16 cellular contexts compared by ENCODE assay signal in genomic region chr11:356610-357009, GRCh38. TPM values are rescaled to one million over a fixed set of nuclear protein-coding genes. Genes with fewer than 3 reads are reported as not detected.
DNase-seq lines count a peak whose midpoint lies in the region; ATAC-seq, FAIRE-seq and TF ChIP-seq lines count a peak whose summit lies in the region.
"Had no signal": no experiment of that assay in that cellular context is flagged by ENCODE, and none has a peak within 500 bp of the region (broad histone marks: within the 10 kb centered on the region; RNA-seq: fewer than 3 reads in every experiment).

No MANE protein-coding gene starts in this region.

- no peak overlapping the region for H3K4me3 ChIP-seq in HepG2 (replicated peaks in 1 of 3; ENCODE audit: insufficient read depth in 1 of 3, low read depth in 2 of 3, low read length in 3 of 3)
- H3K4me3 ChIP-seq in right lobe of liver = no peak overlapping the region
- no peak overlapping the region for H3K4me3 ChIP-seq in thymus (ENCODE audit: low read length)
- no peak overlapping the region for H3K4me3 ChIP-seq in H7 (ENCODE audit: insufficient read depth, low read depth, low read length)

- no peak for DNase-seq in HepG2 (ENCODE audit: low spot score)
- DNase-seq in right lobe of liver = no peak
- peak; percentile 16 for DNase-seq in islet precursor cell
- DNase-seq in NCI-H2227 (lab: John Stamatoyannopoulos, UW; ENCODE audit: unreplicated experiment) = no peak
- DNase-seq in H7 = no peak
- DNase-seq: NCI-H524 treated with DMSO at 0.1 percent for 48 hours, SIG-M5 had no signal

- no peak for FAIRE-seq in HepG2 (lab: Jason Lieb, UNC)
- FAIRE-seq: A204.1, G401.6, GM19239 had no signal

- H3K79me2 ChIP-seq in HepG2 (ENCODE audit: insufficient read depth, low read length) = no peaks in the 10 kb centered on the region

- TF ChIP-seq POLR2A in HepG2 (IDR thresholded peaks at IDR 0.05; ENCODE audit: insufficient read depth in 1 of 2, low read depth in 2 of 2, low read length in 2 of 2) (no peak), right lobe of liver (IDR thresholded peaks at IDR 0.05) (no peak)

- H3K36me3 ChIP-seq in HepG2 (replicated peaks in 1 of 2; ENCODE audit: control insufficient read depth in 1 of 2, insufficient read depth in 2 of 2, low read length in 2 of 2) (no peaks in the 10 kb centered on the region), right lobe of liver (no peaks in the 10 kb centered on the region), thymus (ENCODE audit: control insufficient read depth, insufficient read depth) (no peaks in the 10 kb centered on the region), H7 (replicated peaks; ENCODE audit: control insufficient read depth, insufficient read depth, low read length) (no peaks in the 10 kb centered on the region)

- CTCF ChIA-PET in HepG2 (lab: Yijun Ruan, JAX; ENCODE audit: low intra/inter-chr PET ratio, low total read pairs) = no interaction called here

- no peak overlapping the region for H3K4me2 ChIP-seq in HepG2 (ENCODE audit: low read depth, low read length)
- H3K4me2 ChIP-seq: KMS-11 had no signal

- in situ Hi-C loops in HepG2 (cut with HindIII; ENCODE audit: extremely low pct_ligation_motif_present, low pct_unique_long_range_greater_than_20kb) = no loop called here

- TF ChIP-seq CTCF in HepG2 (CRISPR knock-in tag; IDR thresholded peaks at IDR 0.05) (no peak), right lobe of liver (IDR thresholded peaks at IDR 0.05) (no peak)

- no TSS peak for BruUV-seq in HepG2 (replicated peaks; lab: Mats Ljungman, UMichigan)

- no peak overlapping the region for H2AFZ ChIP-seq in HepG2 (ENCODE audit: low read length)

- no peak overlapping the region for H3K9ac ChIP-seq in HepG2 (ENCODE audit: insufficient read depth, low read depth, low read length)
- H3K9ac ChIP-seq: KMS-11 had no signal

- peaks cover 9% of the 10 kb centered on the region for H3K9me3 ChIP-seq in HepG2 (ENCODE audit: low read length)
- no peaks in the 10 kb centered on the region for H3K9me3 ChIP-seq in right lobe of liver
- H3K9me3 ChIP-seq in thymus (ENCODE audit: control insufficient read depth) = peaks cover 4% of the 10 kb centered on the region
- H3K9me3 ChIP-seq: SK-N-SH had no signal

- intact Hi-C loops in HepG2 (cut with micrococcal nuclease; ENCODE audit: unreplicated experiment) (loop anchor here (5.0 kb wide), 1 partner anchor 49 kb away; the partner anchor contains the start of gene IFITM2), right lobe of liver (cut with DNase I) (loop anchor here in 1 of 2 donors (5.0 kb wide), 1 partner anchor 144 kb away; no protein-coding TSS in a partner anchor)

- H4K20me1 ChIP-seq in HepG2 (ENCODE audit: insufficient read depth, low read length) = no peaks in the 10 kb centered on the region

- POLR2A ChIA-PET in HepG2 (lab: Yijun Ruan, JAX) = interaction anchor here (0.9 to 5.0 kb wide), 16 partner anchors 12 to 149 kb away, joined by 3 to 85 read pairs (median 6); partner anchors contain the start of genes BET1L and RIC8A

- H3K4me1 ChIP-seq in HepG2 (ENCODE audit: insufficient read depth, low read length) = peaks cover 51% of the 10 kb centered on the region
- peaks cover 3 to 34% (median 14%) of the 10 kb centered on the region in 4 donors for H3K4me1 ChIP-seq in right lobe of liver
- H3K4me1 ChIP-seq in thymus (ENCODE audit: control insufficient read depth, insufficient read depth, low read length) = peaks cover 13% of the 10 kb centered on the region

- no peak for ATAC-seq in HepG2
- ATAC-seq in right lobe of liver = no peak

- WGBS in HepG2 (ENCODE audit: low lambda C conversion rate) = 77% methylated on average over 6 of the region's 6 CpGs
- WGBS in right lobe of liver (ENCODE audit: insufficient coverage, low coverage, low lambda C conversion rate, missing lambda C conversion rate) = 68% methylated on average over 5 of the region's 6 CpGs
- WGBS in thymus = 82% methylated on average over 6 of the region's 6 CpGs

- TF ChIP-seq EP300 in HepG2 (IDR thresholded peaks at IDR 0.05; ENCODE audit: low read depth in 2 of 2, low read length in 2 of 2) (no peak), HepG2 (CRISPR knock-in tag; IDR thresholded peaks at IDR 0.05; ENCODE audit: borderline replicate concordance) (no peak)

- H3K27ac ChIP-seq in HepG2 (ENCODE audit: extremely low read length, insufficient read depth, low read length) = no peak overlapping the region
- no peak overlapping the region for H3K27ac ChIP-seq in right lobe of liver
- peak overlapping the region; percentile 11 for H3K27ac ChIP-seq in thymus (ENCODE audit: low read depth)
- H3K27ac ChIP-seq: HL-60, KMS-11 had no signal

- TF ChIP-seq RAD21 in HepG2 (CRISPR knock-in tag; IDR thresholded peaks at IDR 0.05) = no peak

- H3K27me3 ChIP-seq in HepG2 (ENCODE audit: control insufficient read depth in 1 of 2, insufficient read depth in 2 of 2, low read length in 2 of 2) = peaks cover 0 to 3% of the 10 kb centered on the region in 2 experiments; a peak in 1 of 5 replicates
- no peaks in the 10 kb centered on the region for H3K27me3 ChIP-seq in right lobe of liver
- no peaks in the 10 kb centered on the region for H3K27me3 ChIP-seq in thymus (ENCODE audit: control insufficient read depth, insufficient read depth)
- H3K27me3 ChIP-seq in H7 (ENCODE audit: control insufficient read depth, insufficient read depth, low read length) = no peaks in the 10 kb centered on the region

RNA-seq across cellular contexts. Expression of gene B4GALNT4, which starts 12.7 kb away (rescaled TPM):
- total RNA-seq in HepG2 (2016; rRNA removed; fragmentation: Illumina TruSeq; extraction: Trizol) = 24.8 and 50.1 TPM in 2 replicates
- total RNA-seq in HepG2 (2016; cell fraction: cytosol; rRNA removed; fragmentation: Illumina TruSeq; extraction: Trizol; ENCODE audit: low read depth) = 13.7 and 15.2 TPM in 2 replicates
- total RNA-seq in HepG2 (2016; cell fraction: insoluble cytoplasmic fraction; rRNA removed; fragmentation: Illumina TruSeq; extraction: Trizol) = 20.5 and 56.5 TPM in 2 replicates
- 36.4 and 42.9 TPM in 2 replicates for total RNA-seq in HepG2 (2016; cell fraction: membrane; rRNA removed; fragmentation: Illumina TruSeq; extraction: Trizol)
- 47.2 and 48.9 TPM in 2 replicates for total RNA-seq in HepG2 (2016; cell fraction: nucleus; rRNA removed; fragmentation: Illumina TruSeq; extraction: Trizol)
- polyA plus RNA-seq in HepG2 (2011; rRNA removed) = 30.5 and 34.4 TPM in 2 replicates
- polyA plus RNA-seq in HepG2 (2011; cell fraction: cytosol; rRNA removed) = 18.4 and 40.1 TPM in 2 replicates
- 268 and 442 TPM in 2 replicates for polyA plus RNA-seq in HepG2 (2011; cell fraction: nucleus; rRNA removed)
- polyA plus RNA-seq in HepG2 (2012) = 19.2 and 34.3 TPM in 2 replicates
- polyA plus RNA-seq in HepG2 (2016; cell fraction: cytosol; fragmentation: Illumina TruSeq; extraction: Trizol; ENCODE audit: low read depth) = 11.8 and 14.2 TPM in 2 replicates
- 26.0 and 28.4 TPM in 2 replicates for polyA plus RNA-seq in HepG2 (2016; cell fraction: insoluble cytoplasmic fraction; fragmentation: Illumina TruSeq; extraction: Trizol; ENCODE audit: low read depth)
- polyA plus RNA-seq in HepG2 (2016; cell fraction: membrane; fragmentation: Illumina TruSeq; extraction: Trizol; ENCODE audit: low read depth) = 26.2 and 30.9 TPM in 2 replicates
- 152 and 159 TPM in 2 replicates for polyA plus RNA-seq in HepG2 (2016; cell fraction: nucleus; fragmentation: Illumina TruSeq; extraction: Trizol; ENCODE audit: insufficient read depth, low read depth)
- 0.07 and 19.7 TPM in 2 replicates for polyA minus RNA-seq in HepG2 (2011; rRNA and poly(A)+ RNA removed; ENCODE audit: low replicate concordance)
- 10.4 and 11.1 TPM in 2 replicates for polyA minus RNA-seq in HepG2 (2011; cell fraction: cytosol; rRNA and poly(A)+ RNA removed)
- 16.9 and 22.4 TPM in 2 replicates for polyA minus RNA-seq in HepG2 (2011; cell fraction: nucleus; rRNA and poly(A)+ RNA removed)
- total RNA-seq in right lobe of liver = under 1 TPM in 2 of 6 experiments, not detected in 4; 0.05 to 0.07 TPM
- 6.1 TPM for polyA plus RNA-seq in thymus
- 56.0 and 62.6 TPM in 2 replicates for total RNA-seq in H7 (2014; rRNA removed; shearing (Covaris generic))
- total RNA-seq: HT-29 had no signal
- polyA plus RNA-seq: CD14-positive monocyte had no signal

RNA-seq across cellular contexts. Expression of gene IFITM3, which starts 36.0 kb away (rescaled TPM):
- total RNA-seq in HepG2 (2016; rRNA removed; fragmentation: Illumina TruSeq; extraction: Trizol) (30.0 and 52.6 TPM in 2 replicates), right lobe of liver (1,000 to 10,000 TPM in 1 of 6 experiments, 100 to 1,000 TPM in 5; 445 to 1,124 (median 694) TPM)
- total RNA-seq in HepG2 (2016; cell fraction: cytosol; rRNA removed; fragmentation: Illumina TruSeq; extraction: Trizol; ENCODE audit: low read depth) = 16.1 and 19.2 TPM in 2 replicates
- total RNA-seq in HepG2 (2016; cell fraction: insoluble cytoplasmic fraction; rRNA removed; fragmentation: Illumina TruSeq; extraction: Trizol) = 27.9 and 45.1 TPM in 2 replicates
- total RNA-seq in HepG2 (2016; cell fraction: membrane; rRNA removed; fragmentation: Illumina TruSeq; extraction: Trizol) = 15.2 and 16.4 TPM in 2 replicates
- 36.7 and 42.1 TPM in 2 replicates for total RNA-seq in HepG2 (2016; cell fraction: nucleus; rRNA removed; fragmentation: Illumina TruSeq; extraction: Trizol)
- polyA plus RNA-seq in HepG2 (2011; rRNA removed) (163 and 182 TPM in 2 replicates), thymus (636 TPM)
- 316 and 459 TPM in 2 replicates for polyA plus RNA-seq in HepG2 (2011; cell fraction: cytosol; rRNA removed)
- polyA plus RNA-seq in HepG2 (2011; cell fraction: nucleus; rRNA removed) = 94.3 and 120 TPM in 2 replicates
- 183 and 441 TPM in 2 replicates for polyA plus RNA-seq in HepG2 (2012)
- polyA plus RNA-seq in HepG2 (2016; cell fraction: cytosol; fragmentation: Illumina TruSeq; extraction: Trizol; ENCODE audit: low read depth) = 87.8 and 96.5 TPM in 2 replicates
- 109 and 136 TPM in 2 replicates for polyA plus RNA-seq in HepG2 (2016; cell fraction: insoluble cytoplasmic fraction; fragmentation: Illumina TruSeq; extraction: Trizol; ENCODE audit: low read depth)
- polyA plus RNA-seq in HepG2 (2016; cell fraction: membrane; fragmentation: Illumina TruSeq; extraction: Trizol; ENCODE audit: low read depth) = 64.1 and 65.9 TPM in 2 replicates
- 219 and 229 TPM in 2 replicates for polyA plus RNA-seq in HepG2 (2016; cell fraction: nucleus; fragmentation: Illumina TruSeq; extraction: Trizol; ENCODE audit: insufficient read depth, low read depth)
- 405 and 668 TPM in 2 replicates for polyA minus RNA-seq in HepG2 (2011; rRNA and poly(A)+ RNA removed; ENCODE audit: low replicate concordance)
- 180 and 184 TPM in 2 replicates for polyA minus RNA-seq in HepG2 (2011; cell fraction: cytosol; rRNA and poly(A)+ RNA removed)
- polyA minus RNA-seq in HepG2 (2011; cell fraction: nucleus; rRNA and poly(A)+ RNA removed) = 31.3 and 46.7 TPM in 2 replicates
- total RNA-seq in H7 (2014; rRNA removed; shearing (Covaris generic)) = 278 and 328 TPM in 2 replicates

RNA-seq across cellular contexts. Expression of gene PKP3, which starts 37.4 kb away (rescaled TPM):
- total RNA-seq in HepG2 (2016; rRNA removed; fragmentation: Illumina TruSeq; extraction: Trizol) (21.1 and 28.7 TPM in 2 replicates), right lobe of liver (1 to 10 TPM in 1 of 6 experiments, under 1 TPM in 2, not detected in 3; 0.43 to 1.5 (median 0.47) TPM)
- total RNA-seq in HepG2 (2016; cell fraction: cytosol; rRNA removed; fragmentation: Illumina TruSeq; extraction: Trizol; ENCODE audit: low read depth) = 5.8 and 6.9 TPM in 2 replicates
- total RNA-seq in HepG2 (2016; cell fraction: insoluble cytoplasmic fraction; rRNA removed; fragmentation: Illumina TruSeq; extraction: Trizol) = 17.5 and 29.7 TPM in 2 replicates
- total RNA-seq in HepG2 (2016; cell fraction: membrane; rRNA removed; fragmentation: Illumina TruSeq; extraction: Trizol) = 13.9 and 14.9 TPM in 2 replicates
- 14.5 and 19.8 TPM in 2 replicates for total RNA-seq in HepG2 (2016; cell fraction: nucleus; rRNA removed; fragmentation: Illumina TruSeq; extraction: Trizol)
- polyA plus RNA-seq in HepG2 (2011; rRNA removed) (18.0 and 25.1 TPM in 2 replicates), thymus (26.5 TPM)
- 13.8 and 24.2 TPM in 2 replicates for polyA plus RNA-seq in HepG2 (2011; cell fraction: cytosol; rRNA removed)
- polyA plus RNA-seq in HepG2 (2011; cell fraction: nucleus; rRNA removed) = 59.8 and 70.5 TPM in 2 replicates
- polyA plus RNA-seq in HepG2 (2012) = 12.9 and 13.0 TPM in 2 replicates
- 4.6 and 4.9 TPM in 2 replicates for polyA plus RNA-seq in HepG2 (2016; cell fraction: cytosol; fragmentation: Illumina TruSeq; extraction: Trizol; ENCODE audit: low read depth)
- polyA plus RNA-seq in HepG2 (2016; cell fraction: insoluble cytoplasmic fraction; fragmentation: Illumina TruSeq; extraction: Trizol; ENCODE audit: low read depth) = 22.3 and 24.1 TPM in 2 replicates
- 7.9 and 9.3 TPM in 2 replicates for polyA plus RNA-seq in HepG2 (2016; cell fraction: membrane; fragmentation: Illumina TruSeq; extraction: Trizol; ENCODE audit: low read depth)
- 38.2 and 40.1 TPM in 2 replicates for polyA plus RNA-seq in HepG2 (2016; cell fraction: nucleus; fragmentation: Illumina TruSeq; extraction: Trizol; ENCODE audit: insufficient read depth, low read depth)
- 30.4 and 42.3 TPM in 2 replicates for polyA minus RNA-seq in HepG2 (2011; rRNA and poly(A)+ RNA removed; ENCODE audit: low replicate concordance)
- polyA minus RNA-seq in HepG2 (2011; cell fraction: cytosol; rRNA and poly(A)+ RNA removed) = 24.6 and 25.2 TPM in 2 replicates
- polyA minus RNA-seq in HepG2 (2011; cell fraction: nucleus; rRNA and poly(A)+ RNA removed) = 9.9 and 14.7 TPM in 2 replicates
- 2.1 and 3.6 TPM in 2 replicates for total RNA-seq in H7 (2014; rRNA removed; shearing (Covaris generic))
- polyA plus RNA-seq: CD14-positive monocyte had no signal

RNA-seq across cellular contexts. Expression of gene IFITM1, which starts 42.8 kb away (rescaled TPM):
- 0.38 TPM in 1 of 2 replicates, not detected in the other for total RNA-seq in HepG2 (2016; rRNA removed; fragmentation: Illumina TruSeq; extraction: Trizol)
- not detected in 2 replicates for total RNA-seq in HepG2 (2016; cell fraction: cytosol; rRNA removed; fragmentation: Illumina TruSeq; extraction: Trizol; ENCODE audit: low read depth)
- 0.24 TPM in 1 of 2 replicates, not detected in the other for total RNA-seq in HepG2 (2016; cell fraction: insoluble cytoplasmic fraction; rRNA removed; fragmentation: Illumina TruSeq; extraction: Trizol)
- 0.34 TPM in 1 of 2 replicates, not detected in the other for total RNA-seq in HepG2 (2016; cell fraction: membrane; rRNA removed; fragmentation: Illumina TruSeq; extraction: Trizol)
- total RNA-seq in HepG2 (2016; cell fraction: nucleus; rRNA removed; fragmentation: Illumina TruSeq; extraction: Trizol) = not detected in 2 replicates
- polyA plus RNA-seq in HepG2 (2011; rRNA removed) = 11.1 and 18.7 TPM in 2 replicates
- polyA plus RNA-seq in HepG2 (2011; cell fraction: cytosol; rRNA removed) = 15.6 and 17.2 TPM in 2 replicates
- polyA plus RNA-seq in HepG2 (2011; cell fraction: nucleus; rRNA removed) = 4.5 and 6.7 TPM in 2 replicates
- 5.0 and 18.1 TPM in 2 replicates for polyA plus RNA-seq in HepG2 (2012)
- polyA plus RNA-seq in HepG2 (2016; cell fraction: cytosol; fragmentation: Illumina TruSeq; extraction: Trizol; ENCODE audit: low read depth) = 0.40 and 0.62 TPM in 2 replicates
- not detected in 2 replicates for polyA plus RNA-seq in HepG2 (2016; cell fraction: insoluble cytoplasmic fraction; fragmentation: Illumina TruSeq; extraction: Trizol; ENCODE audit: low read depth)
- polyA plus RNA-seq in HepG2 (2016; cell fraction: membrane; fragmentation: Illumina TruSeq; extraction: Trizol; ENCODE audit: low read depth) = 0.41 TPM in 1 of 2 replicates, not detected in the other
- polyA plus RNA-seq in HepG2 (2016; cell fraction: nucleus; fragmentation: Illumina TruSeq; extraction: Trizol; ENCODE audit: insufficient read depth, low read depth) = 0.85 and 1.3 TPM in 2 replicates
- polyA minus RNA-seq in HepG2 (2011; rRNA and poly(A)+ RNA removed; ENCODE audit: low replicate concordance) = 15.4 and 536 TPM in 2 replicates
- polyA minus RNA-seq in HepG2 (2011; cell fraction: cytosol; rRNA and poly(A)+ RNA removed) = 4.5 and 5.8 TPM in 2 replicates
- polyA minus RNA-seq in HepG2 (2011; cell fraction: nucleus; rRNA and poly(A)+ RNA removed) = 1.5 and 2.7 TPM in 2 replicates
- total RNA-seq in right lobe of liver = 100 to 1,000 TPM in 2 of 6 experiments, 10 to 100 TPM in 4; 15.7 to 159 (median 72.5) TPM
- 463 TPM for polyA plus RNA-seq in thymus
- total RNA-seq in H7 (2014; rRNA removed; shearing (Covaris generic)) = 1,398 and 1,404 TPM in 2 replicates

RNA-seq across cellular contexts. Expression of gene IFITM2, which starts 49.0 kb away (rescaled TPM):
- total RNA-seq in HepG2 (2016; rRNA removed; fragmentation: Illumina TruSeq; extraction: Trizol) = 10.4 and 13.8 TPM in 2 replicates
- total RNA-seq in HepG2 (2016; cell fraction: cytosol; rRNA removed; fragmentation: Illumina TruSeq; extraction: Trizol; ENCODE audit: low read depth) = 4.6 and 5.5 TPM in 2 replicates
- 11.6 and 12.1 TPM in 2 replicates for total RNA-seq in HepG2 (2016; cell fraction: insoluble cytoplasmic fraction; rRNA removed; fragmentation: Illumina TruSeq; extraction: Trizol)
- total RNA-seq in HepG2 (2016; cell fraction: membrane; rRNA removed; fragmentation: Illumina TruSeq; extraction: Trizol) = 5.2 and 7.6 TPM in 2 replicates
- total RNA-seq in HepG2 (2016; cell fraction: nucleus; rRNA removed; fragmentation: Illumina TruSeq; extraction: Trizol) = 6.0 and 9.0 TPM in 2 replicates
- polyA plus RNA-seq in HepG2 (2011; rRNA removed) = 267 and 289 TPM in 2 replicates
- 371 and 454 TPM in 2 replicates for polyA plus RNA-seq in HepG2 (2011; cell fraction: cytosol; rRNA removed)
- 88.0 and 115 TPM in 2 replicates for polyA plus RNA-seq in HepG2 (2011; cell fraction: nucleus; rRNA removed)
- 111 and 258 TPM in 2 replicates for polyA plus RNA-seq in HepG2 (2012)
- polyA plus RNA-seq in HepG2 (2016; cell fraction: cytosol; fragmentation: Illumina TruSeq; extraction: Trizol; ENCODE audit: low read depth) = 23.4 and 27.5 TPM in 2 replicates
- polyA plus RNA-seq in HepG2 (2016; cell fraction: insoluble cytoplasmic fraction; fragmentation: Illumina TruSeq; extraction: Trizol; ENCODE audit: low read depth) = 52.2 and 56.6 TPM in 2 replicates
- 26.5 and 30.4 TPM in 2 replicates for polyA plus RNA-seq in HepG2 (2016; cell fraction: membrane; fragmentation: Illumina TruSeq; extraction: Trizol; ENCODE audit: low read depth)
- 46.2 and 58.7 TPM in 2 replicates for polyA plus RNA-seq in HepG2 (2016; cell fraction: nucleus; fragmentation: Illumina TruSeq; extraction: Trizol; ENCODE audit: insufficient read depth, low read depth)
- polyA minus RNA-seq in HepG2 (2011; rRNA and poly(A)+ RNA removed; ENCODE audit: low replicate concordance) = 409 and 521 TPM in 2 replicates
- 52.0 and 52.6 TPM in 2 replicates for polyA minus RNA-seq in HepG2 (2011; cell fraction: cytosol; rRNA and poly(A)+ RNA removed)
- polyA minus RNA-seq in HepG2 (2011; cell fraction: nucleus; rRNA and poly(A)+ RNA removed) = 21.9 and 27.4 TPM in 2 replicates
- total RNA-seq in right lobe of liver = 100 to 1,000 TPM; 157 to 624 (median 390) TPM
- polyA plus RNA-seq in thymus = 467 TPM
- total RNA-seq in H7 (2014; rRNA removed; shearing (Covaris generic)) = 374 and 379 TPM in 2 replicates

Comparison
In these comparisons a context has a peak if more than half of its experiments do, and no peak if none do; other contexts are left out.
1. RNA of gene B4GALNT4, which starts 12.7 kb away (total RNA-seq): 56.0 to 62.6 TPM in H7 and 13.7 to 56.5 TPM in HepG2; 0.05 to 0.07 TPM in right lobe of liver; every median in the first group is over 10 times any median in the second.